In the genomic region with DNA sequence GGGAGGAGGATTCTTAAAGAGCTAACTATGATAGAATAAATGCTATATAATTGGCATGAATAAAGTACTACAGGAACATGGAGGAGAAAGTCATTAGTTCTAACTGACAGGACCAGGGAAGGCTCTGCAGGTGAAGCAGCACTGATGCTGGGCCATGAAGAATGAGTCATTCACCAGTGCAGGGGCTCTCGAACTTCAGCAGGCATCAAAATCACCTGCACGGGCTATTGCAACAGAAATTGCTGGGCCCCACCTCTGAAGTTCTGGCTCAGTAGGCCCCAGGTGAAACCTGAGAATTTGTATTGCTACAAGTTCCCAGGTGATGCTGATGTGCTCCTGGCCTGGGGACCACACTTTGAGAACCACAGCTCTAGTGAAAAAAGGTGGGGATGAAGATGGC, we compare ENCODE assay signal across 24 cellular contexts. TPM values are rescaled to one million over a fixed set of nuclear protein-coding genes. Genes with fewer than 3 reads are reported as not detected.
A peak's percentile ranks its signal among the peaks of the same experiment; 100 is the strongest.
DNase-seq lines count a peak whose midpoint lies in the region; FAIRE-seq and TF ChIP-seq lines count a peak whose summit lies in the region.
"Had no signal": no experiment of that assay in that cellular context is flagged by ENCODE, and none has a peak within 500 bp of the region (broad histone marks: within the 10 kb centered on the region; RNA-seq: fewer than 3 reads in every experiment).

No MANE protein-coding gene starts in this region.

- DNase-seq in NCI-H2196 (lab: John Stamatoyannopoulos, UW; ENCODE audit: unreplicated experiment) = peak; percentile 5
- no peak for DNase-seq in NCI-H2196 treated with DMSO at 0.1 percent for 48 hours (lab: John Stamatoyannopoulos, UW; ENCODE audit: unreplicated experiment)
- peak; percentile 4 to 59 for DNase-seq in PC-9
- DNase-seq in osteoblast (ENCODE audit: insufficient read length, low spot score, missing footprints) = peak; percentile 49
- no peak for DNase-seq in coronary artery (ENCODE audit: low spot score)
- DNase-seq in C1 segment of cervical spinal cord (lab: John Stamatoyannopoulos, UW) = no peak
- DNase-seq in kidney = no peak
- DNase-seq: AML-193; CD8-positive, alpha-beta memory T cell; NCI-H1092; NCI-H1436 treated with DMSO at 0.1 percent for 48 hours; NCI-H2029; NCI-H2227 treated with DMSO at 0.1 percent for 48 hours; NCI-H526; SHP77 treated with DMSO at 0.1 percent for 48 hours; SW 1271; T-helper 2 cell had no signal

- H3K27ac ChIP-seq in PC-9 (no peak overlapping the region), osteoblast (ENCODE audit: low read depth, low read length) (no peak overlapping the region), coronary artery (no peak overlapping the region), kidney (ENCODE audit: low read depth in 2 of 2, low read length in 2 of 2) (no peak overlapping the region)
- H3K27ac ChIP-seq: C4-2B, RWPE1, SK-N-MC had no signal

- H3F3A ChIP-seq in PC-9 (ENCODE audit: insufficient read depth, low read depth) = no peaks in the 10 kb centered on the region

- no peak for TF ChIP-seq EP300 in Ishikawa (IDR thresholded peaks at IDR 0.05; ENCODE audit: borderline replicate concordance)

- intact Hi-C loops in PC-9 (cut with micrococcal nuclease; ENCODE audit: unreplicated experiment) = no loop called here
- intact Hi-C loops in kidney (cut with DNase I) = no loop called here

- no TSS peak for BruUV-seq in PC-9 (replicated peaks; lab: Mats Ljungman, UMichigan)

- no peaks in the 10 kb centered on the region for H3K9me2 ChIP-seq in PC-9 (ENCODE audit: insufficient read depth)

- CTCF ChIA-PET in PC-9 (lab: Charles Lee) = no interaction called here

- no peak overlapping the region for H3K9ac ChIP-seq in kidney (ENCODE audit: low read length in 2 of 2)

- H3K27me3 ChIP-seq in PC-9 (ENCODE audit: insufficient read depth, low read depth) (no peaks in the 10 kb centered on the region), osteoblast (ENCODE audit: insufficient read depth, low read length) (no peaks in the 10 kb centered on the region)

- H2AFZ ChIP-seq in PC-9 (no peak overlapping the region), osteoblast (ENCODE audit: low read length) (no peak overlapping the region)

- H3K36me3 ChIP-seq in PC-9 (ENCODE audit: low read depth) (no peaks in the 10 kb centered on the region), osteoblast (ENCODE audit: insufficient read depth, low read length) (no peaks in the 10 kb centered on the region), kidney (ENCODE audit: control insufficient read depth in 1 of 2, insufficient read depth in 2 of 2, low read length in 2 of 2) (no peaks in the 10 kb centered on the region)

- TF ChIP-seq CTCF in PC-9 (conservative IDR thresholded peaks at IDR 0.05) = no peak
- no peak for TF ChIP-seq CTCF in osteoblast (IDR thresholded peaks at IDR 0.05; ENCODE audit: extremely low read depth, low read depth, low read length)
- TF ChIP-seq CTCF in coronary artery (IDR thresholded peaks at IDR 0.05) = no peak
- no peak for TF ChIP-seq CTCF in kidney (IDR thresholded peaks at IDR 0.05; ENCODE audit: borderline replicate concordance, extremely low read depth, insufficient read depth)

- no peaks in the 10 kb centered on the region for H4K20me1 ChIP-seq in PC-9 (ENCODE audit: insufficient read depth)
- H4K20me1 ChIP-seq in osteoblast (ENCODE audit: insufficient read depth, low read length) = no peaks in the 10 kb centered on the region

- H3K9me3 ChIP-seq in PC-9 (ENCODE audit: insufficient read depth, low read depth) (no peaks in the 10 kb centered on the region), osteoblast (ENCODE audit: low read depth, low read length) (no peaks in the 10 kb centered on the region), kidney (ENCODE audit: control insufficient read depth in 1 of 2, low read length in 2 of 2) (no peaks in the 10 kb centered on the region)

- no peaks in the 10 kb centered on the region for H3K79me2 ChIP-seq in PC-9 (ENCODE audit: low read depth)
- no peaks in the 10 kb centered on the region for H3K79me2 ChIP-seq in osteoblast (ENCODE audit: insufficient read depth, low read length)

- no peaks in the 10 kb centered on the region for H3K4me1 ChIP-seq in PC-9 (replicated peaks; ENCODE audit: insufficient read depth)
- H3K4me1 ChIP-seq in osteoblast (ENCODE audit: insufficient read depth, low read length) = peaks cover 7% of the 10 kb centered on the region
- H3K4me1 ChIP-seq in kidney (ENCODE audit: control insufficient read depth in 1 of 2, insufficient read depth in 1 of 2, low read depth in 1 of 2, low read length in 2 of 2) = peaks cover 0 to 5% of the 10 kb centered on the region in 2 donors

- POLR2A ChIA-PET in PC-9 (lab: Charles Lee; ENCODE audit: unreplicated experiment) = no interaction called here

- no peak for TF ChIP-seq RAD21 in Ishikawa (IDR thresholded peaks at IDR 0.05; ENCODE audit: low read depth)

- H3K4me2 ChIP-seq in PC-9 (no peak overlapping the region), osteoblast (ENCODE audit: insufficient read depth, low read length) (no peak overlapping the region)

- H3K4me3 ChIP-seq in PC-9 = no peak overlapping the region
- no peak overlapping the region for H3K4me3 ChIP-seq in osteoblast (ENCODE audit: insufficient read depth, low read length)
- H3K4me3 ChIP-seq in coronary artery = no peak overlapping the region
- H3K4me3 ChIP-seq in kidney (ENCODE audit: low read length in 2 of 2) = no peak overlapping the region
- H3K4me3 ChIP-seq: K562, SK-N-MC had no signal

- no peak for FAIRE-seq in kidney (lab: Jason Lieb, UNC)
- FAIRE-seq: H54, K562 had no signal

TF ChIP-seq in Ishikawa, 13 proteins besides CTCF, POLR2A, EP300 and RAD21:
- no peak for TF ChIP-seq TAF1 (IDR thresholded peaks at IDR 0.05; ENCODE audit: low read depth)
- TF ChIP-seq CEBPB (IDR thresholded peaks at IDR 0.05) = peak; percentile 67
- no peak for TF ChIP-seq TCF12 (IDR thresholded peaks at IDR 0.05; ENCODE audit: low read depth)
- TF ChIP-seq, protein P1, sequence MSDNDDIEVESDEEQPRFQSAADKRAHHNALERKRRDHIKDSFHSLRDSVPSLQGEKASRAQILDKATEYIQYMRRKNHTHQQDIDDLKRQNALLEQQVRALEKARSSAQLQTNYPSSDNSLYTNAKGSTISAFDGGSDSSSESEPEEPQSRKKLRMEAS (IDR thresholded peaks at IDR 0.05) = no peak

RNA-seq across cellular contexts. Expression of a gene that starts 33.7 kb away (rescaled TPM):
- 0.74 and 0.98 TPM in 2 replicates for total RNA-seq in PC-9 (2021)
- 3.3 and 7.1 TPM in 2 replicates for total RNA-seq in osteoblast
- total RNA-seq in kidney = 7.7 TPM
- 22.9 TPM for polyA plus RNA-seq in kidney (ENCODE audit: insufficient read depth, low read depth, low replicate concordance)
- total RNA-seq: CD8-positive, alpha-beta memory T cell; LHCN-M2 had no signal
- polyA plus RNA-seq: K562 had no signal

Comparison
In these comparisons a context has a peak if more than half of its experiments do, and no peak if none do; other contexts are left out.
1. DNase-seq: peak in NCI-H2196 (single experiment), PC-9 (2 of 2) and osteoblast (single experiment); none in NCI-H2196 treated with DMSO at 0.1 percent for 48 hours (single experiment), coronary artery (single experiment), C1 segment of cervical spinal cord (0 of 14) and kidney (single experiment).